8 cellular contexts compared by ENCODE assay signal in the genomic region with DNA sequence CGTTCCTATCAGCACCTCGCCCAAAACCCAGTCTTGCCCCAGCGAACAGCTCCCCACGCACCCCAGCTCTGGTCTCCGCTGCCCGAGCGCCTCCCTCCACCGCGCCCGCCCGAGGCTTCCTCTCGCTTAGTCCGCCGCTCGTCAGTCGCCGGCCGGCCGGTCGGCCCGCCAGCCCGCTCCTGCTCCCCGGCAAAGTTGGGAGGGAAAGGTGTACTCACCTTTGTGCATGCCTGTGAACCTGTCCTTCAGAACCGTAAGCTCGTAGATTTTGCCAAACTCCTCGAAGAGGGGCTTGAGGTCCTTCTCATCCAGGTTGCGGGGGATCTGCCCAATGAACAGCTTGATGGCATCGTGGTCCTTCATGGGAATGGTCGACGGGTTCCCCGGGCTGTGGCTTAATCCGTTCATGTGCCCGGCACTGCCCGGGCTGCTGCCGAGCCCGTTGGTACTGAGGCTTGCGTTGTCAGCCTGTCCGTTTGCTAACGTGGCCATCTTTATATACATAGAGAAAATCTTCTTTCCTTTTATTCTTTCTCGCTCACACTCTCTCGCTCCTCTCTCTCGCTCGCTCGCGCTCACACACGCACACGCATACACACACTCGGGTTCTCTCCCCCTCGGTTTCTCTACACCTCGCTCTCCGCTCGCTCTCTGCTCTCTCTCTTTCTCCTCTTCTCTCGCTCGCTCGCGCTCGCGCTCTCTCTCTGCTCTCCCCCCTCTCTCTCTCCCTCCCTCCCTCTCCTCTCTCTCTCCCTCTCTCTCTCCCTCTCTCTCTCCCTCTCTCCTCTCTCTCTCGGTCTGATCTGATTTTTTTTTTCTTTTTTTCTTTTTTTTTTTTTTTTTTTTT. TPM values are rescaled to one million over a fixed set of nuclear protein-coding genes. Genes with fewer than 3 reads are reported as not detected.
DNase-seq lines count a peak whose midpoint lies in the region; ATAC-seq and TF ChIP-seq lines count a peak whose summit lies in the region.

Gene CELF4, minus strand, starts transcription at position 661 of the 847 bp plus-strand sequence.

- intact Hi-C loops in activated naive CD4-positive, alpha-beta T cell treated with anti-CD3 and anti-CD28 coated beads for 36 hours (cut with micrococcal nuclease), result loop anchor here (10.0 kb wide), 1 partner anchor 1359 kb away; no protein-coding TSS in a partner anchor
- intact Hi-C loops in Panc1 (cut with micrococcal nuclease; ENCODE audit: unreplicated experiment) (no loop called here), esophagus squamous epithelium (cut with DNase I) (no loop called here)

- CTCF ChIA-PET in activated naive CD4-positive, alpha-beta T cell treated with anti-CD3 and anti-CD28 coated beads for 36 hours (lab: Charles Lee), result interaction anchor here (0.7 kb wide), 1 partner anchor 22 kb away, joined by 3 read pairs; no protein-coding TSS in a partner anchor
- CTCF ChIA-PET in Panc1 (lab: Charles Lee), result interaction anchor here (0.6 kb wide), 1 partner anchor 125 kb away, joined by 5 read pairs; no protein-coding TSS in a partner anchor

- H3K9me3 Mint-ChIP-seq in activated naive CD4-positive, alpha-beta T cell treated with anti-CD3 and anti-CD28 coated beads for 36 hours, result no peaks in the 10 kb centered on the region
- peaks cover 0 to 4% of the 10 kb centered on the region in 2 donors for H3K9me3 Mint-ChIP-seq in activated naive CD4-positive, alpha-beta T cell treated with anti-CD3 and anti-CD28 coated beads, Interleukin-2, amount 50 U/mL, for 72 hours

- no peaks in the 10 kb centered on the region for H3K9me2 ChIP-seq in neural cell (ENCODE audit: insufficient read depth, low read length)

- H2AFZ ChIP-seq in neural cell (ENCODE audit: low read depth, low read length), result peak within 1 kb of the TSS; percentile 51

- peaks cover 68% of the 10 kb centered on the region for H3K27me3 Mint-ChIP-seq in activated naive CD4-positive, alpha-beta T cell treated with anti-CD3 and anti-CD28 coated beads for 36 hours (ENCODE audit: low read depth)

- DNase-seq in activated naive CD4-positive, alpha-beta T cell treated with anti-CD3 and anti-CD28 coated beads for 36 hours, result no peak
- DNase-seq in activated naive CD4-positive, alpha-beta T cell treated with anti-CD3 and anti-CD28 coated beads, Interleukin-2, amount 50 U/mL, for 72 hours (ENCODE audit: low spot score in 2 of 2), result no peak
- DNase-seq in Panc1 (ENCODE audit: low read depth, low spot score) (no peak), esophagus squamous epithelium (lab: John Stamatoyannopoulos, UW) (no peak), GOT3 (lab: John Stamatoyannopoulos, UW) (no peak)

- TF ChIP-seq CTCF in Panc1 (IDR thresholded peaks at IDR 0.05), result no peak
- TF ChIP-seq CTCF in esophagus squamous epithelium (IDR thresholded peaks at IDR 0.05), result no peak
- no peak for TF ChIP-seq CTCF in neural cell (IDR thresholded peaks at IDR 0.05; ENCODE audit: poor library complexity, severe bottlenecking)

- TF ChIP-seq RAD21 in neural cell (conservative IDR thresholded peaks at IDR 0.05), result peak; percentile 55

- H4K20me1 ChIP-seq in neural cell (ENCODE audit: insufficient read depth), result peaks cover 5% of the 10 kb centered on the region

- H3K4me1 ChIP-seq in Panc1 (ENCODE audit: control insufficient read depth, insufficient read depth, low read length), result no peaks in the 10 kb centered on the region
- H3K4me1 ChIP-seq in esophagus squamous epithelium, result peaks cover 13 to 33% (median 23%) of the 10 kb centered on the region in 3 donors

- peaks cover 86% of the 10 kb centered on the region for H3K79me2 ChIP-seq in neural cell (replicated peaks; ENCODE audit: insufficient read depth, low read length)

- no peak for ATAC-seq in activated naive CD4-positive, alpha-beta T cell treated with anti-CD3 and anti-CD28 coated beads, Interleukin-2, amount 50 U/mL, for 72 hours
- ATAC-seq in Panc1 (peak; percentile 73), GM21528 (IDR thresholded peaks at IDR 0.05; ENCODE audit: low FRiP score, unreplicated experiment) (no peak), HG03460 (IDR thresholded peaks at IDR 0.05; ENCODE audit: unreplicated experiment) (no peak)

- BruUV-seq in Panc1 (replicated peaks; lab: Mats Ljungman, UMichigan), result no TSS peak

- H3K27ac ChIP-seq in Panc1 (ENCODE audit: low read length) (no peak within 1 kb of the TSS), esophagus squamous epithelium (no peak within 1 kb of the TSS), neural cell (ENCODE audit: low read length) (peak within 1 kb of the TSS; percentile 91)

- peak within 1 kb of the TSS; percentile 31 for H3K4me2 ChIP-seq in neural cell (ENCODE audit: low read length)

- H3K27me3 ChIP-seq in Panc1 (ENCODE audit: control insufficient read depth, insufficient read depth, low read length), result peaks cover 13% of the 10 kb centered on the region
- H3K27me3 ChIP-seq in esophagus squamous epithelium, result peaks cover 12 to 100% (median 20%) of the 10 kb centered on the region in 4 donors
- peaks cover 16% of the 10 kb centered on the region for H3K27me3 ChIP-seq in neural cell (ENCODE audit: insufficient read depth, low read depth, low read length)

- H3K4me3 Mint-ChIP-seq in activated naive CD4-positive, alpha-beta T cell treated with anti-CD3 and anti-CD28 coated beads for 36 hours, result peak within 1 kb of the TSS; percentile 41

- H3K9ac ChIP-seq in neural cell (ENCODE audit: low read length), result peak within 1 kb of the TSS; percentile 91

- WGBS in esophagus squamous epithelium, 2 donors, result 2 to 8% methylated on average over 49 to 51 of the region's 59 CpGs

- in situ Hi-C loops in Panc1 (cut with HindIII; ENCODE audit: low pct_unique_long_range_greater_than_20kb, low sequenced_read_pairs), result no loop called here

- TF ChIP-seq POLR2A in esophagus squamous epithelium (IDR thresholded peaks at IDR 0.05), result no peak

- H3K36me3 ChIP-seq in Panc1 (ENCODE audit: control insufficient read depth, insufficient read depth, low read length) (no peaks in the 10 kb centered on the region), esophagus squamous epithelium (no peaks in the 10 kb centered on the region), neural cell (ENCODE audit: insufficient read depth, low read length) (no peaks in the 10 kb centered on the region)

- H3K36me3 Mint-ChIP-seq in activated naive CD4-positive, alpha-beta T cell treated with anti-CD3 and anti-CD28 coated beads for 36 hours (ENCODE audit: low read depth), result no peaks in the 10 kb centered on the region
- peaks cover 10 to 35% of the 10 kb centered on the region in 2 donors for H3K36me3 Mint-ChIP-seq in activated naive CD4-positive, alpha-beta T cell treated with anti-CD3 and anti-CD28 coated beads, Interleukin-2, amount 50 U/mL, for 72 hours

- TF ChIP-seq EP300 in neural cell (conservative IDR thresholded peaks at IDR 0.05; ENCODE audit: poor library complexity, severe bottlenecking), result no peak

- H3K27ac Mint-ChIP-seq in activated naive CD4-positive, alpha-beta T cell treated with anti-CD3 and anti-CD28 coated beads for 36 hours, result no peak within 1 kb of the TSS
- no peak within 1 kb of the TSS for H3K27ac Mint-ChIP-seq in activated naive CD4-positive, alpha-beta T cell treated with anti-CD3 and anti-CD28 coated beads, Interleukin-2, amount 50 U/mL, for 72 hours

- H3K4me1 Mint-ChIP-seq in activated naive CD4-positive, alpha-beta T cell treated with anti-CD3 and anti-CD28 coated beads for 36 hours (ENCODE audit: low read depth), result peaks cover 19% of the 10 kb centered on the region

- H3K9me3 ChIP-seq in Panc1 (ENCODE audit: control insufficient read depth, insufficient read depth, low read depth, low read length), result no peaks in the 10 kb centered on the region
- H3K9me3 ChIP-seq in esophagus squamous epithelium, result no peaks in the 10 kb centered on the region
- H3K9me3 ChIP-seq in neural cell (ENCODE audit: low read length), result no peaks in the 10 kb centered on the region

- H3K4me3 ChIP-seq in Panc1 (ENCODE audit: low read depth in 2 of 2, low read length in 2 of 2) (peak within 1 kb of the TSS; percentile 46 to 78), esophagus squamous epithelium (peak within 1 kb of the TSS; percentile 20 to 66 (median 49)), neural cell (ENCODE audit: low read length) (peak within 1 kb of the TSS; percentile 84)

- peaks cover 5% of the 10 kb centered on the region for H3F3A ChIP-seq in neural cell (ENCODE audit: insufficient read depth, low read length, poor library complexity, severe bottlenecking)

- POLR2A ChIA-PET in Panc1 (lab: Charles Lee), result no interaction called here

TF ChIP-seq in neural cell, 6 proteins besides CTCF, POLR2A, EP300 and RAD21 (continues in another document):
- peak; percentile 73 for TF ChIP-seq REST (IDR thresholded peaks at IDR 0.05; ENCODE audit: borderline replicate concordance)
- no peak for TF ChIP-seq EZH2 (IDR thresholded peaks at IDR 0.05; ENCODE audit: borderline replicate concordance, insufficient read depth, low read length, poor library complexity, severe bottlenecking)
- peak; percentile 81 for TF ChIP-seq POLR2AphosphoS5 (IDR thresholded peaks at IDR 0.05)

RNA-seq across cellular contexts. Expression of gene CELF4, which starts in this region (rescaled TPM):
- not detected for total RNA-seq in activated naive CD4-positive, alpha-beta T cell treated with anti-CD3 and anti-CD28 coated beads for 36 hours
- total RNA-seq in activated naive CD4-positive, alpha-beta T cell treated with anti-CD3 and anti-CD28 coated beads, Interleukin-2, amount 50 U/mL, for 72 hours, result not detected
- total RNA-seq in Panc1 (2021; ENCODE audit: unreplicated experiment) (not detected), esophagus squamous epithelium (not detected)
- polyA plus RNA-seq in Panc1 (2012; ENCODE audit: insufficient read length), result 0.11 TPM
- polyA plus RNA-seq in neural cell, result 191 and 206 TPM in 2 replicates
- polyA minus RNA-seq in neural cell, result 171 and 217 TPM in 2 replicates

Comparison
In these comparisons a context has a peak if more than half of its experiments do, and no peak if none do; other contexts are left out.
1. Peak in ATAC-seq and H3K4me3 ChIP-seq in Panc1; RNA of the gene not detected or under 1 TPM.